17 cellular contexts compared by ENCODE assay signal in genomic region chr17:31902693-31903092, GRCh38. TPM values are rescaled to one million over a fixed set of nuclear protein-coding genes. Genes with fewer than 3 reads are reported as not detected.
DNase-seq lines count a peak whose midpoint lies in the region; ATAC-seq and TF ChIP-seq lines count a peak whose summit lies in the region.
"Had no signal": no experiment of that assay in that cellular context is flagged by ENCODE, and none has a peak within 500 bp of the region (broad histone marks: within the 10 kb centered on the region; RNA-seq: fewer than 3 reads in every experiment).

No MANE protein-coding gene starts in this region.

- peak overlapping the region; percentile 22 for H3K27ac Mint-ChIP-seq in activated naive CD8-positive, alpha-beta T cell
- H3K27ac Mint-ChIP-seq in activated naive CD8-positive, alpha-beta T cell treated with anti-CD3 and anti-CD28 coated beads, Interleukin-2, amount 50 U/mL, for 24 hours, result no peak overlapping the region
- H3K27ac Mint-ChIP-seq in activated naive CD8-positive, alpha-beta T cell treated with anti-CD3 and anti-CD28 coated beads for 36 hours, result peak overlapping the region; percentile 52
- H3K27ac Mint-ChIP-seq in Calu3 (ENCODE audit: unreplicated experiment), result no peak overlapping the region
- H3K27ac Mint-ChIP-seq: H9; stimulated activated effector memory CD8-positive, alpha-beta T cell treated with anti-CD3 and anti-CD28 coated beads, Interleukin-12 subunit alpha, Interleukin-12 subunit beta, amount 100 ng/mL, for 72 hours had no signal

- peak overlapping the region; percentile 80 for H2AFZ ChIP-seq in KMS-11 (ENCODE audit: low read depth)

- no peaks in the 10 kb centered on the region for H3K27me3 ChIP-seq in KMS-11 (ENCODE audit: insufficient read depth, low read depth)
- H3K27me3 ChIP-seq: heart right ventricle, pancreas, tibial nerve had no signal

- intact Hi-C loops in Calu3 (cut with micrococcal nuclease; ENCODE audit: unreplicated experiment), result no loop called here

- H3K4me3 Mint-ChIP-seq in activated naive CD8-positive, alpha-beta T cell, result peak overlapping the region; percentile 38
- no peak overlapping the region for H3K4me3 Mint-ChIP-seq in activated naive CD8-positive, alpha-beta T cell treated with anti-CD3 and anti-CD28 coated beads, Interleukin-2, amount 50 U/mL, for 24 hours
- no peak overlapping the region for H3K4me3 Mint-ChIP-seq in activated naive CD8-positive, alpha-beta T cell treated with anti-CD3 and anti-CD28 coated beads for 36 hours
- H3K4me3 Mint-ChIP-seq in Calu3 (ENCODE audit: low read depth, unreplicated experiment), result no peak overlapping the region
- H3K4me3 Mint-ChIP-seq: H9; stimulated activated effector memory CD8-positive, alpha-beta T cell treated with anti-CD3 and anti-CD28 coated beads, Interleukin-12 subunit alpha, Interleukin-12 subunit beta, amount 100 ng/mL, for 72 hours had no signal

- H3K79me2 ChIP-seq in KMS-11 (ENCODE audit: insufficient read depth, low read depth), result peaks cover 35% of the 10 kb centered on the region

- H3K9ac ChIP-seq in KMS-11, result no peak overlapping the region

- peaks cover 3% of the 10 kb centered on the region for H3K36me3 Mint-ChIP-seq in activated naive CD8-positive, alpha-beta T cell
- H3K36me3 Mint-ChIP-seq in activated naive CD8-positive, alpha-beta T cell treated with anti-CD3 and anti-CD28 coated beads, Interleukin-2, amount 50 U/mL, for 24 hours (ENCODE audit: low read depth), result peaks cover 18% of the 10 kb centered on the region
- peaks cover 7% of the 10 kb centered on the region for H3K36me3 Mint-ChIP-seq in activated naive CD8-positive, alpha-beta T cell treated with anti-CD3 and anti-CD28 coated beads for 36 hours
- H3K36me3 Mint-ChIP-seq in Calu3 (ENCODE audit: insufficient read depth, unreplicated experiment), result peaks cover 5% of the 10 kb centered on the region

- DNase-seq in activated naive CD8-positive, alpha-beta T cell treated with anti-CD3 and anti-CD28 coated beads, Interleukin-2, amount 50 U/mL, for 24 hours, result no peak
- DNase-seq in activated naive CD8-positive, alpha-beta T cell treated with anti-CD3 and anti-CD28 coated beads for 36 hours, result no peak
- no peak for DNase-seq in hepatic stellate cell (ENCODE audit: low spot score)
- DNase-seq in Calu3, result no peak
- DNase-seq: amygdala, erythroblast, H9, heart right ventricle, NCI-H226 had no signal

- no peak overlapping the region for H3K4me3 ChIP-seq in KMS-11 (IDR thresholded peaks at IDR 0.05; ENCODE audit: insufficient read depth, low read depth, low read length)
- H3K4me3 ChIP-seq: mucosa of descending colon had no signal

- H3K9me3 Mint-ChIP-seq in activated naive CD8-positive, alpha-beta T cell (ENCODE audit: low read depth), result no peaks in the 10 kb centered on the region
- no peaks in the 10 kb centered on the region for H3K9me3 Mint-ChIP-seq in activated naive CD8-positive, alpha-beta T cell treated with anti-CD3 and anti-CD28 coated beads, Interleukin-2, amount 50 U/mL, for 24 hours
- H3K9me3 Mint-ChIP-seq in activated naive CD8-positive, alpha-beta T cell treated with anti-CD3 and anti-CD28 coated beads for 36 hours, result no peaks in the 10 kb centered on the region
- H3K9me3 Mint-ChIP-seq in Calu3 (ENCODE audit: low read depth, unreplicated experiment), result no peaks in the 10 kb centered on the region
- H3K9me3 Mint-ChIP-seq: H9; stimulated activated effector memory CD8-positive, alpha-beta T cell treated with anti-CD3 and anti-CD28 coated beads, Interleukin-12 subunit alpha, Interleukin-12 subunit beta, amount 100 ng/mL, for 72 hours had no signal

- no peak for ATAC-seq in activated naive CD8-positive, alpha-beta T cell treated with anti-CD3 and anti-CD28 coated beads, Interleukin-2, amount 50 U/mL, for 24 hours
- no peak for ATAC-seq in HG03457 (IDR thresholded peaks at IDR 0.05; ENCODE audit: unreplicated experiment)
- no peak for ATAC-seq in GM19035 (IDR thresholded peaks at IDR 0.05; ENCODE audit: unreplicated experiment)
- ATAC-seq: stimulated activated effector memory CD8-positive, alpha-beta T cell treated with anti-CD3 and anti-CD28 coated beads, Interleukin-12 subunit alpha, Interleukin-12 subunit beta, amount 100 ng/mL, for 72 hours had no signal

- peaks cover 4% of the 10 kb centered on the region; the same call in 1 of the 2 replicates for H3K36me3 ChIP-seq in KMS-11 (ENCODE audit: insufficient read depth)

- CTCF ChIA-PET in Calu3 (lab: Charles Lee), result no interaction called here

- BruUV-seq in Calu3 (replicated peaks; lab: Mats Ljungman, UMichigan), result no TSS peak

- no peak for TF ChIP-seq CTCF in KMS-11 (conservative IDR thresholded peaks at IDR 0.05; ENCODE audit: low read depth, low read length)
- no peak for TF ChIP-seq CTCF in Calu3 (IDR thresholded peaks at IDR 0.05; ENCODE audit: unreplicated experiment)

- H3K27ac ChIP-seq in KMS-11, result peak overlapping the region; percentile 58; the same call in 1 of the 2 replicates

- H3K4me1 Mint-ChIP-seq in activated naive CD8-positive, alpha-beta T cell (ENCODE audit: low read depth), result peaks cover 22% of the 10 kb centered on the region
- H3K4me1 Mint-ChIP-seq in activated naive CD8-positive, alpha-beta T cell treated with anti-CD3 and anti-CD28 coated beads, Interleukin-2, amount 50 U/mL, for 24 hours, result peaks cover 29% of the 10 kb centered on the region
- H3K4me1 Mint-ChIP-seq in activated naive CD8-positive, alpha-beta T cell treated with anti-CD3 and anti-CD28 coated beads for 36 hours, result peaks cover 33% of the 10 kb centered on the region
- H3K4me1 Mint-ChIP-seq in Calu3 (ENCODE audit: low read depth, unreplicated experiment), result no peaks in the 10 kb centered on the region
- H3K4me1 Mint-ChIP-seq: stimulated activated effector memory CD8-positive, alpha-beta T cell treated with anti-CD3 and anti-CD28 coated beads, Interleukin-12 subunit alpha, Interleukin-12 subunit beta, amount 100 ng/mL, for 72 hours had no signal

- no peaks in the 10 kb centered on the region for H3K27me3 Mint-ChIP-seq in activated naive CD8-positive, alpha-beta T cell
- no peaks in the 10 kb centered on the region for H3K27me3 Mint-ChIP-seq in activated naive CD8-positive, alpha-beta T cell treated with anti-CD3 and anti-CD28 coated beads, Interleukin-2, amount 50 U/mL, for 24 hours
- H3K27me3 Mint-ChIP-seq in activated naive CD8-positive, alpha-beta T cell treated with anti-CD3 and anti-CD28 coated beads for 36 hours, result peaks cover 3% of the 10 kb centered on the region
- no peaks in the 10 kb centered on the region for H3K27me3 Mint-ChIP-seq in Calu3 (ENCODE audit: unreplicated experiment)

- H4K20me1 ChIP-seq in KMS-11 (ENCODE audit: insufficient read depth), result no peaks in the 10 kb centered on the region

- peak overlapping the region; percentile 39; the same call in 1 of the 2 replicates for H3K4me2 ChIP-seq in KMS-11

- H3K4me1 ChIP-seq in KMS-11 (ENCODE audit: low read depth, poor library complexity, severe bottlenecking), result peaks cover 25% of the 10 kb centered on the region

RNA-seq across cellular contexts. Expression of gene UTP6, which starts 1.2 kb away (rescaled TPM):
- 100 to 1,000 TPM; 167 to 171 TPM for total RNA-seq in activated naive CD8-positive, alpha-beta T cell treated with anti-CD3 and anti-CD28 coated beads for 36 hours
- 72.2 and 73.5 TPM in 2 replicates for total RNA-seq in Calu3 (2022)

RNA-seq across cellular contexts. Expression of gene SUZ12, which starts 34.1 kb away (rescaled TPM):
- total RNA-seq in activated naive CD8-positive, alpha-beta T cell treated with anti-CD3 and anti-CD28 coated beads for 36 hours, result 10 to 100 TPM; 79.1 to 85.0 TPM
- 47.5 and 49.2 TPM in 2 replicates for total RNA-seq in Calu3 (2022)

RNA-seq across cellular contexts. Expression of gene COPRS, which starts 43.6 kb away (rescaled TPM):
- 10 to 100 TPM; 68.3 to 69.8 TPM for total RNA-seq in activated naive CD8-positive, alpha-beta T cell treated with anti-CD3 and anti-CD28 coated beads for 36 hours
- total RNA-seq in Calu3 (2022), result 30.4 and 32.6 TPM in 2 replicates

Comparison
In these comparisons a context has a peak if more than half of its experiments do, and no peak if none do; other contexts are left out.
1. H3K27ac Mint-ChIP-seq: peak in activated naive CD8-positive, alpha-beta T cell (single experiment) and activated naive CD8-positive, alpha-beta T cell treated with anti-CD3 and anti-CD28 coated beads for 36 hours (single experiment); none in activated naive CD8-positive, alpha-beta T cell treated with anti-CD3 and anti-CD28 coated beads, Interleukin-2, amount 50 U/mL, for 24 hours (single experiment) and Calu3 (single experiment).